8 cellular contexts compared by ENCODE assay signal in the genomic region with DNA sequence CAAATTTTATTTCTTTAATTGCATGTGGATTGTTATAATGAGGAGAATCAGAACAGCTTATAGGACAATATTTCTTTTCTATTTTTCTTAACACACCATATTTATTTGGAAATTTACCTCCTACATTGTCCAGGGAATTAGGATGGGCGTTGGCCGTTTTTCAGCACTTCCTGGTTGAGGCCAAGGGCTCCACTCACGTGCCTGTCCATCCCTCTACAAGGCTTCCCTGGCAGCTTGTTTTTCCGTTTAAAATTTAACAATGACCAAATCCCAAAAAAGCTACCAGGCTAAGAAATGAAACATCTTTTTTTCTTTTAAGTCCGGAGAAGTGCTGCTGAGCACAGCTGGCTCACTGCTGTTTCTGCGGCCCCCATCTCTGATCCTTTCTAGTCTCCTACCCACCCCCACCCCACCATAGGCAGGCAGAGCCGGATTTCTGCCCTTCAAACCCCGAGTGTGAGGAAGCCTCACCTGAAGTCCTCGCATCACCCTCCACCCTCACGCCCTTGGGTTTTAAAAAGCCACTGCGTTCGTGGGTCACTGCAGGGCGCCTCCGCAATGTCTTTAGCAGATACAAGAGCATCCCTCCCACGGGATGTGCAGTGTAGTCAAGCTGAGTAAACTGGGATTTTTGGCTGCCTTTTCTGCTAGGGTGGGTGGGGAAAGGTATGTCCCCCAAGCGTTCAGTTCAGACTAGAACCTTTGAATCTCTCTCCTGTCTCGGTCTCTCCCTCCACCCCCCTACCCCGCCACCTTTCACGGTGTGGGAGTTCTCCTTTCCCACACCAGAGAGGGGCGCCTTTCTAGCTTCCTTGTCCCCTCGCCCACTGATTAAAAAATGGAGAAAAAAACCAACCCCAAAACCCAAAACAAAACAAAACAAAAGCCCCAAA. TPM values are rescaled to one million over a fixed set of nuclear protein-coding genes. Genes with fewer than 3 reads are reported as not detected.
DNase-seq lines count a peak whose midpoint lies in the region; ATAC-seq and TF ChIP-seq lines count a peak whose summit lies in the region.

No MANE protein-coding gene starts in this region.

- H3K9me3 ChIP-seq in ectodermal cell (ENCODE audit: control insufficient read depth, low read length): no peaks in the 10 kb centered on the region
- no peaks in the 10 kb centered on the region for H3K9me3 ChIP-seq in thoracic aorta

- peak; percentile 6 for ATAC-seq in GM21423 (IDR thresholded peaks at IDR 0.05; ENCODE audit: unreplicated experiment)
- ATAC-seq in memory B cell (ENCODE audit: low read depth): peak; percentile 8
- no peak for ATAC-seq in thoracic aorta (ENCODE audit: insufficient number of reproducible peaks, low FRiP score, low read depth)

- WGBS in ectodermal cell, 2 experiments: 8 to 10% methylated on average over 21 of the region's 21 CpGs

- peaks cover 19% of the 10 kb centered on the region for H3K27me3 Mint-ChIP-seq in memory B cell

- H3K4me3 ChIP-seq in ectodermal cell (ENCODE audit: insufficient read depth, low read depth, low read length): peak overlapping the region; percentile 59
- H3K4me3 ChIP-seq in thoracic aorta: peak overlapping the region; percentile 88

- no peak for TF ChIP-seq CTCF in thoracic aorta (IDR thresholded peaks at IDR 0.05)

- H3K27ac Mint-ChIP-seq in memory B cell: no peak overlapping the region

- no peak overlapping the region for H3K27ac ChIP-seq in ectodermal cell (ENCODE audit: insufficient read depth, low read depth, low read length, poor library complexity, severe bottlenecking)
- peak overlapping the region in 1 of 2 donors; percentile 39 for H3K27ac ChIP-seq in thoracic aorta

- peak; percentile 66 for DNase-seq in DMS53 treated with DMSO at 0.1 percent for 48 hours (lab: John Stamatoyannopoulos, UW; ENCODE audit: unreplicated experiment)
- peak; percentile 54 for DNase-seq in RPMI7951 (ENCODE audit: low read depth)
- no peak for DNase-seq in memory B cell (ENCODE audit: low spot score in 2 of 2)
- DNase-seq in thoracic aorta (ENCODE audit: low spot score): no peak
- no peak for DNase-seq in mucosa of gallbladder (ENCODE audit: low spot score)
- no peak for DNase-seq in germinal center (ENCODE audit: low spot score)

- H3K4me3 Mint-ChIP-seq in memory B cell: peak overlapping the region; percentile 73

- H3K9me3 Mint-ChIP-seq in memory B cell: peaks cover 2% of the 10 kb centered on the region

- H3K4me1 Mint-ChIP-seq in memory B cell: peaks cover 12% of the 10 kb centered on the region

- peaks cover 7% of the 10 kb centered on the region for H3K4me1 ChIP-seq in ectodermal cell (ENCODE audit: control insufficient read depth, insufficient read depth, low read length)
- no peaks in the 10 kb centered on the region for H3K4me1 ChIP-seq in thoracic aorta (ENCODE audit: control insufficient read depth in 1 of 2, low read depth in 2 of 2)

- H3K36me3 ChIP-seq in ectodermal cell (ENCODE audit: control insufficient read depth, insufficient read depth, low read length) (no peaks in the 10 kb centered on the region), thoracic aorta (no peaks in the 10 kb centered on the region)

- no peaks in the 10 kb centered on the region for H3K36me3 Mint-ChIP-seq in memory B cell

- H3K27me3 ChIP-seq in ectodermal cell (ENCODE audit: control insufficient read depth, insufficient read depth, low read length, poor library complexity, severe bottlenecking) (peaks cover 36% of the 10 kb centered on the region), thoracic aorta (replicated peaks; ENCODE audit: insufficient read depth) (no peaks in the 10 kb centered on the region)

RNA-seq across cellular contexts. Expression of gene FAR2, which starts 0.8 kb away (rescaled TPM):
- total RNA-seq in RPMI7951 (2014; rRNA removed; shearing (Covaris generic)): 11.9 and 12.2 TPM in 2 replicates
- polyA plus RNA-seq in ectodermal cell (2013, experiment 1 of 4): 13.4 TPM
- polyA plus RNA-seq in ectodermal cell (2013, experiment 2 of 4): 8.3 TPM
- 6.7 TPM for polyA plus RNA-seq in ectodermal cell (2013, experiment 3 of 4)
- 5.1 TPM for polyA plus RNA-seq in ectodermal cell (2013, experiment 4 of 4)
- total RNA-seq in thoracic aorta: 10 to 100 TPM in 1 of 2 donors, 1 to 10 TPM in 1; 8.5 to 16.9 TPM
- total RNA-seq in mucosa of gallbladder: 7.3 TPM

Comparison
In these comparisons a context has a peak if more than half of its experiments do, and no peak if none do; other contexts are left out.
1. DNase-seq: peak in DMS53 treated with DMSO at 0.1 percent for 48 hours (single experiment) and RPMI7951 (single experiment); none in memory B cell (0 of 2), thoracic aorta (single experiment), mucosa of gallbladder (single experiment) and germinal center (single experiment).